Comparison of ENCODE assay signal across 9 cellular contexts in the genomic region with DNA sequence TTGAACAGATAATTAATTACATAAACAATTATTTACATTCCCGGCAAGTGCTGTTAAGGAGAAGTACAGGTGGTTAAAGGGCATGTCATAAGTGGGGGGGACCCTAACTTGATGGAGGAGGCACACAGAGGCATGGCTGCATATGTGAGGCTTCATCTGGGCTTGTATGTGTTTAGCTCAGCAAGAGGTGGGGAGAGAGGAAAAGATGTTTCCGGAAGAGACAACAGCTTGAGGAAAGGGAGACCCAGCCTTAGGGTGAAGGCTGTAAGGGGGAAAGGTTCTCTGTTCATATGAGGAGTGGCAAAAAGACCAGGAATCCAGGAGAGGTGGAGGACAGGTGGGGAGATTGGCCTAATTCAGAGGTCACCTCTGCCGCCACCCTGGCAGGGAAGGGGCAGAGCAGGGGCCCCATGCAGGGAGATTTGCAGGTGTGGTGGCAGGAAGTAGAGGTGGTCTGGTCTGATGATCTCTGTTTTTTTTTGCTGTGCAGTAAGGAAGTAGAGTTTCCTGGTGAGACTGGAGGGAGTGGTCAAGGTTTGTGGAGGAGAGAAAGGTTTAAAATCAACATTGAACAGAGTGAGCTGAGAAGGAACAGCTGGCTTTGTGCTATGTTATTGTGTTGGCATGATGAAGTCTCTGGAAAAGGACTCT. TPM values are rescaled to one million over a fixed set of nuclear protein-coding genes. Genes with fewer than 3 reads are reported as not detected.
A peak's percentile ranks its signal among the peaks of the same experiment; 100 is the strongest.
DNase-seq lines count a peak whose midpoint lies in the region; ATAC-seq and TF ChIP-seq lines count a peak whose summit lies in the region.
"Had no signal": no experiment of that assay in that cellular context is flagged by ENCODE, and none has a peak within 500 bp of the region (broad histone marks: within the 10 kb centered on the region; RNA-seq: fewer than 3 reads in every experiment).

No MANE protein-coding gene starts in this region.

- no peak overlapping the region for H3K4me3 ChIP-seq in gastroesophageal sphincter

- DNase-seq in activated CD4-positive, alpha-beta memory T cell treated with anti-CD3 and anti-CD28 coated beads, Interleukin-2, amount 10 ng/mL, durations not matched to agents 7 days and 5 days: peak; percentile 45
- DNase-seq in anterior cingulate cortex (lab: John Stamatoyannopoulos, UW): no peak
- DNase-seq in epidermal melanocyte (ENCODE audit: insufficient read length, low spot score): no peak
- no peak for DNase-seq in activated CD4-positive, CD25-positive, alpha-beta regulatory T cell (lab: John Stamatoyannopoulos, UW)

- H3K9me3 Mint-ChIP-seq in activated CD4-positive, alpha-beta memory T cell treated with anti-CD3 and anti-CD28 coated beads, Interleukin-2, amount 10 ng/mL, durations not matched to agents 7 days and 5 days: no peaks in the 10 kb centered on the region

- WGBS in gastroesophageal sphincter (ENCODE audit: low coverage in 1 of 2), 2 donors: 43 to 73% methylated on average over 1 to 2 of the region's 3 CpGs

- peaks cover 86% of the 10 kb centered on the region for H3K4me1 Mint-ChIP-seq in activated CD4-positive, alpha-beta memory T cell treated with anti-CD3 and anti-CD28 coated beads, Interleukin-2, amount 10 ng/mL, durations not matched to agents 7 days and 5 days

- peak overlapping the region; percentile 85 for H3K27ac Mint-ChIP-seq in activated CD4-positive, alpha-beta memory T cell treated with anti-CD3 and anti-CD28 coated beads, Interleukin-2, amount 10 ng/mL, durations not matched to agents 7 days and 5 days

- no peaks in the 10 kb centered on the region for H3K27me3 Mint-ChIP-seq in activated CD4-positive, alpha-beta memory T cell treated with anti-CD3 and anti-CD28 coated beads, Interleukin-2, amount 10 ng/mL, durations not matched to agents 7 days and 5 days

- peaks cover 3 to 98% (median 19%) of the 10 kb centered on the region in 3 donors for H3K4me1 ChIP-seq in gastroesophageal sphincter

- TF ChIP-seq CTCF in C4-2B (conservative IDR thresholded peaks at IDR 0.05) (no peak), gastroesophageal sphincter (IDR thresholded peaks at IDR 0.05) (no peak)

- H3K27ac ChIP-seq in C4-2B (peak overlapping the region; percentile 17; the same call in 1 of the 2 replicates), gastroesophageal sphincter (no peak overlapping the region)

- CTCF ChIA-PET in activated CD4-positive, alpha-beta memory T cell treated with anti-CD3 and anti-CD28 coated beads, Interleukin-2, amount 10 ng/mL, durations not matched to agents 7 days and 5 days (lab: Charles Lee): interaction anchor here (0.7 to 2.6 kb wide), 9 partner anchors 9 to 178 kb away, joined by 3 to 22 read pairs (median 4); a partner anchor contains a TSS

- POLR2A ChIA-PET in activated CD4-positive, alpha-beta memory T cell treated with anti-CD3 and anti-CD28 coated beads, Interleukin-2, amount 10 ng/mL, durations not matched to agents 7 days and 5 days (lab: Charles Lee): interaction anchor here (1.3 to 5.7 kb wide), 5 partner anchors 7 to 47 kb away, joined by 4 to 60 read pairs (median 5); a partner anchor contains a TSS

- H3K9me3 ChIP-seq in gastroesophageal sphincter: no peaks in the 10 kb centered on the region

- peaks cover 45% of the 10 kb centered on the region for H3K36me3 Mint-ChIP-seq in activated CD4-positive, alpha-beta memory T cell treated with anti-CD3 and anti-CD28 coated beads, Interleukin-2, amount 10 ng/mL, durations not matched to agents 7 days and 5 days (ENCODE audit: low read depth)

- no peaks in the 10 kb centered on the region for H3K36me3 ChIP-seq in gastroesophageal sphincter

- H3K4me3 Mint-ChIP-seq in activated CD4-positive, alpha-beta memory T cell treated with anti-CD3 and anti-CD28 coated beads, Interleukin-2, amount 10 ng/mL, durations not matched to agents 7 days and 5 days: peak overlapping the region; percentile 58

- H3K27me3 ChIP-seq in gastroesophageal sphincter: no peaks in the 10 kb centered on the region

- ATAC-seq in GM19043 (IDR thresholded peaks at IDR 0.05; ENCODE audit: low read depth, unreplicated experiment) (peak; percentile 87), HG03060 (IDR thresholded peaks at IDR 0.05; ENCODE audit: low read depth, unreplicated experiment) (peak; percentile 58), gastroesophageal sphincter (no peak)
- ATAC-seq: sciatic nerve had no signal

- no peak for TF ChIP-seq POLR2A in gastroesophageal sphincter (IDR thresholded peaks at IDR 0.05)

- no peak for TF ChIP-seq EP300 in gastroesophageal sphincter (IDR thresholded peaks at IDR 0.05)

RNA-seq across cellular contexts. Expression of a gene that starts 9.0 kb away (rescaled TPM):
- 10 to 100 TPM; 67.9 to 68.4 TPM for total RNA-seq in activated CD4-positive, alpha-beta memory T cell treated with anti-CD3 and anti-CD28 coated beads, Interleukin-2, amount 10 ng/mL, durations not matched to agents 7 days and 5 days
- total RNA-seq in gastroesophageal sphincter: 10 to 100 TPM; 20.5 to 44.2 (median 27.9) TPM
